ENCODE assay signal across 10 cellular contexts in genomic region chr7:81715984-81716588, GRCh38. TPM values are rescaled to one million over a fixed set of nuclear protein-coding genes. Genes with fewer than 3 reads are reported as not detected.
A peak's percentile ranks its signal among the peaks of the same experiment; 100 is the strongest.
DNase-seq lines count a peak whose midpoint lies in the region; TF ChIP-seq lines count a peak whose summit lies in the region.
"Had no signal": no experiment of that assay in that cellular context is flagged by ENCODE, and none has a peak within 500 bp of the region (broad histone marks: within the 10 kb centered on the region; RNA-seq: fewer than 3 reads in every experiment).

No MANE protein-coding gene starts in this region.

- H3K79me2 ChIP-seq in SK-N-SH (ENCODE audit: insufficient read depth): no peaks in the 10 kb centered on the region

- peak overlapping the region; percentile 37 for H2AFZ ChIP-seq in SK-N-SH (ENCODE audit: low read depth)

- in situ Hi-C loops in KBM-7 (cut with MboI; ENCODE audit: low pct_unique_long_range_greater_than_20kb, low sequenced_read_pairs): no loop called here

- H3K27me3 ChIP-seq in SK-N-SH (ENCODE audit: insufficient read depth): no peaks in the 10 kb centered on the region

- WGBS in SK-N-SH (ENCODE audit: low lambda C conversion rate): 51% methylated on average over 5 of the region's 5 CpGs

- CTCF ChIA-PET in SK-N-SH (lab: Yijun Ruan, JAX): interaction anchor here (0.7 to 5.6 kb wide), 35 partner anchors 9 to 307 kb away, joined by 3 to 72 read pairs (median 4); no protein-coding TSS in a partner anchor

- H3K4me3 ChIP-seq in SK-N-SH (ENCODE audit: low read depth in 2 of 2, low read length in 1 of 2): no peak overlapping the region

- H3K9ac ChIP-seq in SK-N-SH: no peak overlapping the region

- no peaks in the 10 kb centered on the region for H4K20me1 ChIP-seq in SK-N-SH (ENCODE audit: insufficient read depth)

- peak; percentile 73 for DNase-seq in DMS 273 (lab: John Stamatoyannopoulos, UW; ENCODE audit: unreplicated experiment)
- DNase-seq in HuH-7 (ENCODE audit: low spot score): peak; percentile 1
- peak; percentile 28 for DNase-seq in SK-N-SH
- DNase-seq in islet precursor cell: peak; percentile 46
- DNase-seq in stimulated activated CD4-positive, alpha-beta T cell treated with anti-CD3 and anti-CD28 coated beads, Interleukin-2, amount 100 ng/mL, for 48 hours: no peak
- no peak for DNase-seq in activated CD4-positive, alpha-beta T cell treated with anti-CD3 and anti-CD28 coated beads for 48 hours
- no peak for DNase-seq in KBM-7
- DNase-seq in stimulated activated naive CD4-positive, alpha-beta T cell treated with Interleukin-2 at 50 U/mL for 16 hours (lab: John Stamatoyannopoulos, UW): no peak
- DNase-seq: NCI-H2029; stimulated activated naive CD8-positive, alpha-beta T cell treated with anti-CD3 and anti-CD28 coated beads, Interleukin-15, Interleukin-2, amounts not matched to agents 100 U/mL and 50 U/mL, for 24 hours had no signal

- peak; percentile 97 for TF ChIP-seq RAD21 in SK-N-SH (IDR thresholded peaks at IDR 0.05; ENCODE audit: low read length)

- peak; percentile 67 for TF ChIP-seq CTCF in SK-N-SH (IDR thresholded peaks at IDR 0.05)

- TF ChIP-seq EP300 in SK-N-SH (IDR thresholded peaks at IDR 0.05; ENCODE audit: borderline replicate concordance in 1 of 2, low read depth in 1 of 2, low read length in 1 of 2): 0 out of 4 replicates have a peak, but pooled peaks of 1 of the 2 experiments have one; percentile 44

- POLR2A ChIA-PET in SK-N-SH (lab: Yijun Ruan, JAX): no interaction called here

- H3F3A ChIP-seq in SK-N-SH (replicated peaks; ENCODE audit: insufficient read depth): no peaks in the 10 kb centered on the region

- peaks cover 0 to 5% of the 10 kb centered on the region in 2 experiments; a peak in 2 of 4 replicates for H3K4me1 ChIP-seq in SK-N-SH (ENCODE audit: control insufficient read depth in 1 of 2, insufficient read depth in 2 of 2, low read depth in 1 of 2, low read length in 1 of 2)

- H3K9me3 ChIP-seq in SK-N-SH: no peaks in the 10 kb centered on the region

- H3K9me2 ChIP-seq in SK-N-SH: no peaks in the 10 kb centered on the region

- no peak overlapping the region for H3K4me2 ChIP-seq in SK-N-SH

- peak overlapping the region in 1 of 2 experiments; percentile 28; a peak in 1 of 4 replicates for H3K27ac ChIP-seq in SK-N-SH (ENCODE audit: low read depth in 2 of 2, low read length in 1 of 2)

- H3K36me3 ChIP-seq in SK-N-SH (replicated peaks in 1 of 2; ENCODE audit: control insufficient read depth in 1 of 2, insufficient read depth in 2 of 2, low read length in 1 of 2): no peaks in the 10 kb centered on the region

TF ChIP-seq in SK-N-SH, 30 proteins besides CTCF, POLR2A, EP300 and RAD21:
- TF ChIP-seq IRF3 (IDR thresholded peaks at IDR 0.05; ENCODE audit: low read depth, low read length): no peak
- peak; percentile 41; the same call in 1 of the 2 replicates for TF ChIP-seq GATA2 (CRISPR knock-in tag; IDR thresholded peaks at IDR 0.05)
- TF ChIP-seq PBX3 (IDR thresholded peaks at IDR 0.05): no peak
- no peak for TF ChIP-seq MEF2A (IDR thresholded peaks at IDR 0.05; ENCODE audit: borderline replicate concordance, low read depth)
- no peak for TF ChIP-seq JUND (IDR thresholded peaks at IDR 0.05)
- no peak for TF ChIP-seq YY1 (IDR thresholded peaks at IDR 0.05; ENCODE audit: low read depth)
- TF ChIP-seq POLR2AphosphoS5 (IDR thresholded peaks at IDR 0.05; ENCODE audit: low read depth, low read length): no peak
- TF ChIP-seq MAX (IDR thresholded peaks at IDR 0.05; ENCODE audit: low read depth): no peak
- no peak for TF ChIP-seq CHD2 (IDR thresholded peaks at IDR 0.05; ENCODE audit: low read length, partially characterized antibody)
- 0 out of 2 replicates have a peak, but pooled peaks have one; percentile 33 for TF ChIP-seq NRF1 (IDR thresholded peaks at IDR 0.05; ENCODE audit: low read depth, low read length)
- TF ChIP-seq SMC3 (IDR thresholded peaks at IDR 0.05; ENCODE audit: low read depth, low read length): peak; percentile 97
- TF ChIP-seq FOXM1 (IDR thresholded peaks at IDR 0.05; ENCODE audit: low read depth): no peak
- peak; percentile 41; the same call in 1 of the 2 replicates for TF ChIP-seq RCOR1 (IDR thresholded peaks at IDR 0.05; ENCODE audit: low read length)
- no peak for TF ChIP-seq REST (IDR thresholded peaks at IDR 0.05; ENCODE audit: low read depth, low read length)
- TF ChIP-seq GABPA (IDR thresholded peaks at IDR 0.05; ENCODE audit: low read depth): no peak
- 0 out of 2 replicates have a peak, but pooled peaks have one; percentile 12 for TF ChIP-seq MXI1 (IDR thresholded peaks at IDR 0.05; ENCODE audit: low read depth, low read length)

RNA-seq across cellular contexts. Expression of gene HGF, which starts 53.8 kb away (rescaled TPM):
- polyA plus RNA-seq in SK-N-SH (2012; rRNA removed): 1.5 and 1.8 TPM in 2 replicates
- 2.3 and 2.7 TPM in 2 replicates for polyA plus RNA-seq in SK-N-SH (2012; cell fraction: cytosol; rRNA removed)
- 0.94 and 2.1 TPM in 2 replicates for polyA plus RNA-seq in SK-N-SH (2012; cell fraction: nucleus; rRNA removed)

Comparison
In these comparisons a context has a peak if more than half of its experiments do, and no peak if none do; other contexts are left out.
1. DNase-seq: peak in DMS 273 (single experiment), HuH-7 (single experiment), SK-N-SH (single experiment) and islet precursor cell (single experiment); none in stimulated activated CD4-positive, alpha-beta T cell treated with anti-CD3 and anti-CD28 coated beads, Interleukin-2, amount 100 ng/mL, for 48 hours (0 of 2), activated CD4-positive, alpha-beta T cell treated with anti-CD3 and anti-CD28 coated beads for 48 hours (single experiment), KBM-7 (single experiment) and stimulated activated naive CD4-positive, alpha-beta T cell treated with Interleukin-2 at 50 U/mL for 16 hours (single experiment).